Comparison of ENCODE assay signal across 9 cellular contexts in genomic region chr2:225416616-225417367, GRCh38. TPM values are rescaled to one million over a fixed set of nuclear protein-coding genes. Genes with fewer than 3 reads are reported as not detected.
"Had no signal": no experiment of that assay in that cellular context is flagged by ENCODE, and none has a peak within 500 bp of the region (broad histone marks: within the 10 kb centered on the region; RNA-seq: fewer than 3 reads in every experiment).

No MANE protein-coding gene starts in this region.

- H3K4me1 ChIP-seq: HAP-1 had no signal

- H3K9me3 Mint-ChIP-seq: HFFc6 had no signal

- ATAC-seq: HCT116, K562 had no signal

- H3K4me3 ChIP-seq: GM23248, HAP-1, K562 had no signal

- H3K36me3 ChIP-seq: HAP-1 had no signal

- H3K27ac ChIP-seq: GM23248 had no signal

- DNase-seq: GM23248, GOT3, H7, HFFc6, IMR-90, KG1 had no signal

- H3K27ac Mint-ChIP-seq: HFFc6 had no signal

- H3K9me3 ChIP-seq: HAP-1 had no signal

- H3K4me3 Mint-ChIP-seq: HFFc6 had no signal

RNA-seq across cellular contexts. Expression of gene NYAP2, which starts 17.3 kb away (rescaled TPM):
- total RNA-seq: GM23248, H7, HFFc6, IMR-90 had no signal
